ENCODE assay signal across 17 cellular contexts in genomic region chr19:38399081-38399480, GRCh38. TPM values are rescaled to one million over a fixed set of nuclear protein-coding genes. Genes with fewer than 3 reads are reported as not detected.
A peak's percentile ranks its signal among the peaks of the same experiment; 100 is the strongest.
DNase-seq lines count a peak whose midpoint lies in the region; TF ChIP-seq lines count a peak whose summit lies in the region.
"Had no signal": no experiment of that assay in that cellular context is flagged by ENCODE, and none has a peak within 500 bp of the region (broad histone marks: within the 10 kb centered on the region; RNA-seq: fewer than 3 reads in every experiment).

No MANE protein-coding gene starts in this region.

- peaks cover 35% of the 10 kb centered on the region for H3K4me1 Mint-ChIP-seq in activated CD4-positive, alpha-beta memory T cell treated with anti-CD3 and anti-CD28 coated beads, Interleukin-2, amount 10 ng/mL, durations not matched to agents 7 days and 5 days
- peaks cover 22% of the 10 kb centered on the region for H3K4me1 Mint-ChIP-seq in activated CD4-positive, alpha-beta memory T cell treated with anti-CD3 and anti-CD28 coated beads for 36 hours (ENCODE audit: low read depth)
- peaks cover 23% of the 10 kb centered on the region for H3K4me1 Mint-ChIP-seq in activated T-helper 1 cell treated with anti-CD3 and anti-CD28 coated beads, Interleukin-12 subunit alpha, Interleukin-12 subunit beta, Interleukin-2, Interleukin-4 antibody, amounts not matched to agents 30 ng/mL and 10 ng/mL and 1 ng/mL, durations not matched to agents 14 hours and 24 hours and 36 hours (ENCODE audit: low read depth)

- no peaks in the 10 kb centered on the region for H3K9me3 Mint-ChIP-seq in activated CD4-positive, alpha-beta memory T cell treated with anti-CD3 and anti-CD28 coated beads, Interleukin-2, amount 10 ng/mL, durations not matched to agents 7 days and 5 days
- H3K9me3 Mint-ChIP-seq in activated CD4-positive, alpha-beta memory T cell treated with anti-CD3 and anti-CD28 coated beads for 36 hours, result no peaks in the 10 kb centered on the region
- H3K9me3 Mint-ChIP-seq in activated T-helper 1 cell treated with anti-CD3 and anti-CD28 coated beads, Interleukin-12 subunit alpha, Interleukin-12 subunit beta, Interleukin-2, Interleukin-4 antibody, amounts not matched to agents 30 ng/mL and 10 ng/mL and 1 ng/mL, durations not matched to agents 14 hours and 24 hours and 36 hours, result no peaks in the 10 kb centered on the region
- H3K9me3 Mint-ChIP-seq: CD4-positive, alpha-beta memory T cell had no signal

- H3K4me1 ChIP-seq in HEK293 (ENCODE audit: control insufficient read depth, insufficient read depth, low read length) (peaks cover 10% of the 10 kb centered on the region), osteoblast (ENCODE audit: insufficient read depth, low read length) (peaks cover 4% of the 10 kb centered on the region)
- H3K4me1 ChIP-seq: HAP-1 had no signal

- intact Hi-C loops in activated CD4-positive, alpha-beta memory T cell treated with anti-CD3 and anti-CD28 coated beads for 36 hours (cut with micrococcal nuclease), result no loop called here
- intact Hi-C loops in activated T-helper 1 cell treated with anti-CD3 and anti-CD28 coated beads, Interleukin-12 subunit alpha, Interleukin-12 subunit beta, Interleukin-2, Interleukin-4 antibody, amounts not matched to agents 30 ng/mL and 10 ng/mL and 1 ng/mL, durations not matched to agents 14 hours and 24 hours and 36 hours (cut with micrococcal nuclease), result no loop called here

- no peak overlapping the region for H3K4me2 ChIP-seq in osteoblast (ENCODE audit: insufficient read depth, low read length)
- H3K4me2 ChIP-seq: A549 had no signal

- POLR2A ChIA-PET in activated CD4-positive, alpha-beta memory T cell treated with anti-CD3 and anti-CD28 coated beads, Interleukin-2, amount 10 ng/mL, durations not matched to agents 7 days and 5 days (lab: Charles Lee), result interaction anchor here (0.6 kb wide), 1 partner anchor 327 kb away, joined by 4 read pairs; no protein-coding TSS in a partner anchor
- POLR2A ChIA-PET in activated CD4-positive, alpha-beta memory T cell treated with anti-CD3 and anti-CD28 coated beads for 36 hours (lab: Charles Lee), result no interaction called here
- POLR2A ChIA-PET in HEK293 (lab: Yijun Ruan, JAX), result interaction anchor here (0.5 to 1.6 kb wide), 5 partner anchors 10 to 231 kb away, joined by 3 to 8 read pairs (median 4); partner anchors contain the start of genes GGN and PSMD8

- no peaks in the 10 kb centered on the region for H3K79me2 ChIP-seq in osteoblast (ENCODE audit: insufficient read depth, low read length)

- DNase-seq in activated CD4-positive, alpha-beta memory T cell treated with anti-CD3 and anti-CD28 coated beads, Interleukin-2, amount 10 ng/mL, durations not matched to agents 7 days and 5 days, result no peak
- no peak for DNase-seq in activated CD4-positive, alpha-beta memory T cell treated with anti-CD3 and anti-CD28 coated beads for 36 hours
- DNase-seq in activated T-helper 1 cell treated with anti-CD3 and anti-CD28 coated beads, Interleukin-12 subunit alpha, Interleukin-12 subunit beta, Interleukin-2, Interleukin-4 antibody, amounts not matched to agents 30 ng/mL and 10 ng/mL and 1 ng/mL, durations not matched to agents 14 hours and 24 hours and 36 hours (ENCODE audit: low spot score), result no peak
- peak; percentile 75 for DNase-seq in osteoblast (ENCODE audit: insufficient read length, low spot score, missing footprints)
- no peak for DNase-seq in anterior cingulate cortex (lab: John Stamatoyannopoulos, UW)
- DNase-seq in NOMO-1 (lab: John Stamatoyannopoulos, UW; ENCODE audit: unreplicated experiment in 2 of 2), result no peak
- DNase-seq: 8988T; ACHN; C1 segment of cervical spinal cord; CD4-positive, alpha-beta memory T cell; COR-L47; DMS153; DND-41; GOT3 had no signal

- no peaks in the 10 kb centered on the region for H3K27me3 ChIP-seq in osteoblast (ENCODE audit: insufficient read depth, low read length)

- peaks cover 9% of the 10 kb centered on the region for H4K20me1 ChIP-seq in osteoblast (ENCODE audit: insufficient read depth, low read length)

- peak overlapping the region; percentile 21 for H3K27ac Mint-ChIP-seq in activated CD4-positive, alpha-beta memory T cell treated with anti-CD3 and anti-CD28 coated beads, Interleukin-2, amount 10 ng/mL, durations not matched to agents 7 days and 5 days
- H3K27ac Mint-ChIP-seq in activated CD4-positive, alpha-beta memory T cell treated with anti-CD3 and anti-CD28 coated beads for 36 hours, result no peak overlapping the region
- no peak overlapping the region for H3K27ac Mint-ChIP-seq in activated T-helper 1 cell treated with anti-CD3 and anti-CD28 coated beads, Interleukin-12 subunit alpha, Interleukin-12 subunit beta, Interleukin-2, Interleukin-4 antibody, amounts not matched to agents 30 ng/mL and 10 ng/mL and 1 ng/mL, durations not matched to agents 14 hours and 24 hours and 36 hours

- CTCF ChIA-PET in activated CD4-positive, alpha-beta memory T cell treated with anti-CD3 and anti-CD28 coated beads, Interleukin-2, amount 10 ng/mL, durations not matched to agents 7 days and 5 days (lab: Charles Lee), result no interaction called here
- CTCF ChIA-PET in activated CD4-positive, alpha-beta memory T cell treated with anti-CD3 and anti-CD28 coated beads for 36 hours (lab: Charles Lee), result no interaction called here
- CTCF ChIA-PET in HEK293 (lab: Yijun Ruan, JAX), result interaction anchor here (0.6 to 1.2 kb wide), 3 partner anchors 9 to 238 kb away, joined by 3 read pairs; no protein-coding TSS in a partner anchor

- no peak for TF ChIP-seq CTCF in HEK293 (tag by site-specific recombination; IDR thresholded peaks at IDR 0.05)
- no peak for TF ChIP-seq CTCF in osteoblast (IDR thresholded peaks at IDR 0.05; ENCODE audit: extremely low read depth, low read depth, low read length)

- H3K4me3 Mint-ChIP-seq in activated CD4-positive, alpha-beta memory T cell treated with anti-CD3 and anti-CD28 coated beads, Interleukin-2, amount 10 ng/mL, durations not matched to agents 7 days and 5 days, result no peak overlapping the region
- no peak overlapping the region for H3K4me3 Mint-ChIP-seq in activated CD4-positive, alpha-beta memory T cell treated with anti-CD3 and anti-CD28 coated beads for 36 hours
- H3K4me3 Mint-ChIP-seq in activated T-helper 1 cell treated with anti-CD3 and anti-CD28 coated beads, Interleukin-12 subunit alpha, Interleukin-12 subunit beta, Interleukin-2, Interleukin-4 antibody, amounts not matched to agents 30 ng/mL and 10 ng/mL and 1 ng/mL, durations not matched to agents 14 hours and 24 hours and 36 hours, result peak overlapping the region; percentile 3
- H3K4me3 Mint-ChIP-seq: CD4-positive, alpha-beta memory T cell had no signal

- H3K4me3 ChIP-seq in HEK293 (ENCODE audit: low read depth, low read length), result no peak overlapping the region
- no peak overlapping the region for H3K4me3 ChIP-seq in osteoblast (ENCODE audit: insufficient read depth, low read length)
- H3K4me3 ChIP-seq: A549, HAP-1 had no signal

- peaks cover 6% of the 10 kb centered on the region for H3K27me3 Mint-ChIP-seq in activated CD4-positive, alpha-beta memory T cell treated with anti-CD3 and anti-CD28 coated beads, Interleukin-2, amount 10 ng/mL, durations not matched to agents 7 days and 5 days
- no peaks in the 10 kb centered on the region for H3K27me3 Mint-ChIP-seq in activated CD4-positive, alpha-beta memory T cell treated with anti-CD3 and anti-CD28 coated beads for 36 hours
- peaks cover 6% of the 10 kb centered on the region for H3K27me3 Mint-ChIP-seq in activated T-helper 1 cell treated with anti-CD3 and anti-CD28 coated beads, Interleukin-12 subunit alpha, Interleukin-12 subunit beta, Interleukin-2, Interleukin-4 antibody, amounts not matched to agents 30 ng/mL and 10 ng/mL and 1 ng/mL, durations not matched to agents 14 hours and 24 hours and 36 hours (ENCODE audit: insufficient read depth)
- H3K27me3 Mint-ChIP-seq: CD4-positive, alpha-beta memory T cell had no signal

- no peak overlapping the region for H2AFZ ChIP-seq in osteoblast (ENCODE audit: low read length)

- H3K27ac ChIP-seq in HEK293 (ENCODE audit: extremely low read depth, low read depth, low read length) (no peak overlapping the region), osteoblast (ENCODE audit: low read depth, low read length) (no peak overlapping the region)
- H3K27ac ChIP-seq: A549 had no signal

- no peaks in the 10 kb centered on the region for H3K9me3 ChIP-seq in HEK293 (ENCODE audit: control insufficient read depth, insufficient read depth, low read depth, low read length)
- no peaks in the 10 kb centered on the region for H3K9me3 ChIP-seq in osteoblast (ENCODE audit: low read depth, low read length)
- H3K9me3 ChIP-seq: A549, HAP-1 had no signal

- H3K36me3 Mint-ChIP-seq in activated CD4-positive, alpha-beta memory T cell treated with anti-CD3 and anti-CD28 coated beads, Interleukin-2, amount 10 ng/mL, durations not matched to agents 7 days and 5 days (ENCODE audit: low read depth), result peaks cover 3% of the 10 kb centered on the region
- peaks cover 5% of the 10 kb centered on the region for H3K36me3 Mint-ChIP-seq in activated CD4-positive, alpha-beta memory T cell treated with anti-CD3 and anti-CD28 coated beads for 36 hours
- no peaks in the 10 kb centered on the region for H3K36me3 Mint-ChIP-seq in activated T-helper 1 cell treated with anti-CD3 and anti-CD28 coated beads, Interleukin-12 subunit alpha, Interleukin-12 subunit beta, Interleukin-2, Interleukin-4 antibody, amounts not matched to agents 30 ng/mL and 10 ng/mL and 1 ng/mL, durations not matched to agents 14 hours and 24 hours and 36 hours (ENCODE audit: low read depth)

- no peaks in the 10 kb centered on the region; a peak in 1 of 3 replicates for H3K36me3 ChIP-seq in HEK293 (ENCODE audit: control insufficient read depth in 2 of 2, insufficient read depth in 1 of 2, low read length in 2 of 2)
- peaks cover 19% of the 10 kb centered on the region for H3K36me3 ChIP-seq in osteoblast (ENCODE audit: insufficient read depth, low read length)
- H3K36me3 ChIP-seq: HAP-1 had no signal

RNA-seq across cellular contexts. Expression of gene FAM98C, which starts 3.8 kb away (rescaled TPM):
- total RNA-seq in activated CD4-positive, alpha-beta memory T cell treated with anti-CD3 and anti-CD28 coated beads, Interleukin-2, amount 10 ng/mL, durations not matched to agents 7 days and 5 days, result 10 to 100 TPM; 34.7 to 36.5 TPM
- total RNA-seq in activated CD4-positive, alpha-beta memory T cell treated with anti-CD3 and anti-CD28 coated beads for 36 hours, result 10 to 100 TPM; 29.8 to 31.9 TPM
- 26.6 and 27.5 TPM in 2 replicates for total RNA-seq in activated T-helper 1 cell treated with anti-CD3 and anti-CD28 coated beads, Interleukin-12 subunit alpha, Interleukin-12 subunit beta, Interleukin-2, Interleukin-4 antibody, amounts not matched to agents 30 ng/mL and 10 ng/mL and 1 ng/mL, durations not matched to agents 14 hours and 24 hours and 36 hours
- total RNA-seq in osteoblast, result 12.1 and 14.1 TPM in 2 replicates

RNA-seq across cellular contexts. Expression of gene SPRED3, which starts 10.6 kb away (rescaled TPM):
- 1 to 10 TPM; 2.1 to 3.8 TPM for total RNA-seq in activated CD4-positive, alpha-beta memory T cell treated with anti-CD3 and anti-CD28 coated beads, Interleukin-2, amount 10 ng/mL, durations not matched to agents 7 days and 5 days
- 1 to 10 TPM; 5.5 to 6.0 TPM for total RNA-seq in activated CD4-positive, alpha-beta memory T cell treated with anti-CD3 and anti-CD28 coated beads for 36 hours
- total RNA-seq in activated T-helper 1 cell treated with anti-CD3 and anti-CD28 coated beads, Interleukin-12 subunit alpha, Interleukin-12 subunit beta, Interleukin-2, Interleukin-4 antibody, amounts not matched to agents 30 ng/mL and 10 ng/mL and 1 ng/mL, durations not matched to agents 14 hours and 24 hours and 36 hours, result 2.2 and 2.6 TPM in 2 replicates
- total RNA-seq in osteoblast, result 1.8 and 2.2 TPM in 2 replicates

RNA-seq across cellular contexts. Expression of gene GGN, which starts 11.2 kb away (rescaled TPM):
- total RNA-seq in activated CD4-positive, alpha-beta memory T cell treated with anti-CD3 and anti-CD28 coated beads, Interleukin-2, amount 10 ng/mL, durations not matched to agents 7 days and 5 days, result under 1 TPM; 0.28 to 0.40 TPM
- total RNA-seq in activated CD4-positive, alpha-beta memory T cell treated with anti-CD3 and anti-CD28 coated beads for 36 hours, result 1 to 10 TPM in 1 of 2 experiments, under 1 TPM in 1; 0.41 to 1.2 TPM
- total RNA-seq in activated T-helper 1 cell treated with anti-CD3 and anti-CD28 coated beads, Interleukin-12 subunit alpha, Interleukin-12 subunit beta, Interleukin-2, Interleukin-4 antibody, amounts not matched to agents 30 ng/mL and 10 ng/mL and 1 ng/mL, durations not matched to agents 14 hours and 24 hours and 36 hours, result 0.17 and 0.39 TPM in 2 replicates
- 0.29 and 0.36 TPM in 2 replicates for total RNA-seq in osteoblast

RNA-seq across cellular contexts. Expression of gene PSMD8, which starts 24.7 kb away (rescaled TPM):
- 100 to 1,000 TPM; 167 to 178 TPM for total RNA-seq in activated CD4-positive, alpha-beta memory T cell treated with anti-CD3 and anti-CD28 coated beads, Interleukin-2, amount 10 ng/mL, durations not matched to agents 7 days and 5 days
- 100 to 1,000 TPM; 214 to 224 TPM for total RNA-seq in activated CD4-positive, alpha-beta memory T cell treated with anti-CD3 and anti-CD28 coated beads for 36 hours
- 292 and 298 TPM in 2 replicates for total RNA-seq in activated T-helper 1 cell treated with anti-CD3 and anti-CD28 coated beads, Interleukin-12 subunit alpha, Interleukin-12 subunit beta, Interleukin-2, Interleukin-4 antibody, amounts not matched to agents 30 ng/mL and 10 ng/mL and 1 ng/mL, durations not matched to agents 14 hours and 24 hours and 36 hours
- total RNA-seq in osteoblast, result 285 and 299 TPM in 2 replicates

RNA-seq across cellular contexts. Expression of gene RASGRP4, which starts 26.9 kb away (rescaled TPM):
- total RNA-seq in activated CD4-positive, alpha-beta memory T cell treated with anti-CD3 and anti-CD28 coated beads, Interleukin-2, amount 10 ng/mL, durations not matched to agents 7 days and 5 days, result 10 to 100 TPM; 19.5 to 20.0 TPM
- total RNA-seq in activated CD4-positive, alpha-beta memory T cell treated with anti-CD3 and anti-CD28 coated beads for 36 hours, result 1 to 10 TPM; 7.4 to 8.3 TPM
- 1.5 and 1.8 TPM in 2 replicates for total RNA-seq in activated T-helper 1 cell treated with anti-CD3 and anti-CD28 coated beads, Interleukin-12 subunit alpha, Interleukin-12 subunit beta, Interleukin-2, Interleukin-4 antibody, amounts not matched to agents 30 ng/mL and 10 ng/mL and 1 ng/mL, durations not matched to agents 14 hours and 24 hours and 36 hours
- not detected in 2 replicates for total RNA-seq in osteoblast
